Comparison of ENCODE assay signal across 22 cellular contexts in genomic region chr2:5849596-5849995, GRCh38.
DNase-seq lines count a peak whose midpoint lies in the region; ATAC-seq and TF ChIP-seq lines count a peak whose summit lies in the region.
"Had no signal": no experiment of that assay in that cellular context is flagged by ENCODE, and none has a peak within 500 bp of the region (broad histone marks: within the 10 kb centered on the region; RNA-seq: fewer than 3 reads in every experiment).

No MANE protein-coding gene starts in this region.

- ATAC-seq in body of pancreas: no peak
- no peak for ATAC-seq in Right ventricle myocardium inferior
- ATAC-seq: A549, GM12878 had no signal

- intact Hi-C loops in Caco-2 (cut with micrococcal nuclease; ENCODE audit: unreplicated experiment): loop anchor here (2.0 kb wide), 1 partner anchor 65 kb away; no protein-coding TSS in a partner anchor
- intact Hi-C loops in body of pancreas (cut with DNase I): no loop called here
- intact Hi-C loops in Right ventricle myocardium inferior (cut with DNase I): no loop called here

- peaks cover 20% of the 10 kb centered on the region for H3K9me3 Mint-ChIP-seq in Caco-2 (ENCODE audit: unreplicated experiment)

- H3K36me3 Mint-ChIP-seq in Caco-2 (ENCODE audit: insufficient read depth, unreplicated experiment): no peaks in the 10 kb centered on the region

- no peaks in the 10 kb centered on the region for H3K79me2 ChIP-seq in hepatocyte
- no peaks in the 10 kb centered on the region for H3K79me2 ChIP-seq in trophoblast cell (ENCODE audit: control insufficient read depth, insufficient read depth, low read length, poor library complexity)

- H3K4me3 ChIP-seq in Caco-2 (ENCODE audit: low read depth, low read length) (no peak overlapping the region), hepatocyte (no peak overlapping the region), trophoblast cell (ENCODE audit: low read depth, low read length) (no peak overlapping the region), body of pancreas (no peak overlapping the region)
- H3K4me3 ChIP-seq: A549, GM12878, HAP-1 had no signal

- H3K4me1 Mint-ChIP-seq in Caco-2 (ENCODE audit: low read depth, unreplicated experiment): peaks cover 6% of the 10 kb centered on the region

- no peak overlapping the region for H3K4me3 Mint-ChIP-seq in Caco-2 (ENCODE audit: unreplicated experiment)

- no peaks in the 10 kb centered on the region for H3K9me2 ChIP-seq in hepatocyte (replicated peaks; ENCODE audit: insufficient read depth)

- H3K23ac ChIP-seq in trophoblast cell (ENCODE audit: low read length): no peak overlapping the region

- H3K27ac Mint-ChIP-seq in Caco-2 (ENCODE audit: unreplicated experiment): peak overlapping the region; percentile 27

- no peaks in the 10 kb centered on the region for H4K20me1 ChIP-seq in hepatocyte (ENCODE audit: insufficient read depth, poor library complexity, severe bottlenecking)

- DNase-seq in Caco-2 (peak; percentile 37 to 47), NCI-H2227 (lab: John Stamatoyannopoulos, UW; ENCODE audit: unreplicated experiment) (peak; percentile 80), hepatocyte (ENCODE audit: low spot score) (peak; percentile 38), trophoblast cell (peak; percentile 46 to 65), body of pancreas (no peak), dermis blood vessel endothelial cell (no peak), Right ventricle myocardium inferior (ENCODE audit: missing footprints) (no peak), NCI-H1694 treated with DMSO at 0.1 percent for 48 hours (lab: John Stamatoyannopoulos, UW) (no peak)
- DNase-seq: C1 segment of cervical spinal cord, DMS 273 treated with DMSO at 0.1 percent for 48 hours, GDM1, IMR-90, Karpas-422, MM.1S, NCI-H1105, NCI-H2029, NCI-H2171, NCI-H510A, SHP77 treated with DMSO at 0.1 percent for 48 hours had no signal

- no peak overlapping the region for H3K4me2 ChIP-seq in hepatocyte
- H3K4me2 ChIP-seq in trophoblast cell (ENCODE audit: low read length): no peak overlapping the region
- H3K4me2 ChIP-seq: A549 had no signal

- TF ChIP-seq CTCF in Caco-2 (IDR thresholded peaks at IDR 0.05; ENCODE audit: insufficient read depth in 1 of 2, low read depth in 1 of 2, low read length in 1 of 2, severe bottlenecking in 1 of 2, unreplicated experiment in 1 of 2) (no peak), hepatocyte (IDR thresholded peaks at IDR 0.05; ENCODE audit: poor library complexity) (no peak), body of pancreas (IDR thresholded peaks at IDR 0.05) (no peak)

- H3K27ac ChIP-seq in hepatocyte (no peak overlapping the region), trophoblast cell (ENCODE audit: low read depth, low read length) (no peak overlapping the region), body of pancreas (no peak overlapping the region)
- H3K27ac ChIP-seq: A549 had no signal

- H3K4ac ChIP-seq in trophoblast cell (ENCODE audit: low read depth, low read length): no peak overlapping the region

- H4K8ac ChIP-seq in trophoblast cell (ENCODE audit: low read depth, low read length): no peak overlapping the region

- no peak overlapping the region for H3K18ac ChIP-seq in trophoblast cell (ENCODE audit: low read length)

- H3K27me3 Mint-ChIP-seq in Caco-2 (ENCODE audit: insufficient read depth, unreplicated experiment): no peaks in the 10 kb centered on the region

- H2BK120ac ChIP-seq in trophoblast cell (ENCODE audit: insufficient read depth, low read length, poor library complexity): no peak overlapping the region

- 65% methylated on average over 2 of the region's 2 CpGs for WGBS in hepatocyte (ENCODE audit: low lambda C conversion rate, missing lambda C conversion rate)
- WGBS in trophoblast cell (ENCODE audit: extremely low coverage, insufficient coverage, insufficient read length): no CpG with 5 or more reads among the region's 2 CpGs
- WGBS in body of pancreas, 2 donors: 42 to 48% methylated on average over 2 of the region's 2 CpGs

- H4K91ac ChIP-seq in trophoblast cell (ENCODE audit: low read depth, low read length): no peak overlapping the region

- no peak for TF ChIP-seq POLR2A in body of pancreas (IDR thresholded peaks at IDR 0.05)

- no peak overlapping the region for H2BK12ac ChIP-seq in trophoblast cell (ENCODE audit: low read length)

- CTCF ChIA-PET in Caco-2 (lab: Charles Lee): no interaction called here

- H3K27me3 ChIP-seq in Caco-2 (replicated peaks; ENCODE audit: control insufficient read depth, insufficient read depth, low read length) (no peaks in the 10 kb centered on the region), hepatocyte (no peaks in the 10 kb centered on the region), trophoblast cell (ENCODE audit: insufficient read depth, low read length) (no peaks in the 10 kb centered on the region), body of pancreas (no peaks in the 10 kb centered on the region)

- H3K9me3 ChIP-seq in Caco-2 (peaks cover 3% of the 10 kb centered on the region; the same call in 1 of the 2 replicates), hepatocyte (ENCODE audit: low read depth) (no peaks in the 10 kb centered on the region), trophoblast cell (ENCODE audit: insufficient read depth, low read depth, low read length) (no peaks in the 10 kb centered on the region), body of pancreas (no peaks in the 10 kb centered on the region)
- H3K9me3 ChIP-seq: HAP-1 had no signal

- no peak overlapping the region for H3K14ac ChIP-seq in trophoblast cell (ENCODE audit: low read length)

- peaks cover 2% of the 10 kb centered on the region for H3K79me1 ChIP-seq in trophoblast cell (ENCODE audit: low read length)

- POLR2A ChIA-PET in Caco-2 (lab: Charles Lee): no interaction called here

- no TSS peak for BruUV-seq in Caco-2 (replicated peaks; lab: Mats Ljungman, UMichigan)

- no peak overlapping the region for H2BK5ac ChIP-seq in trophoblast cell (ENCODE audit: low read depth, low read length, poor library complexity)

- H2AK5ac ChIP-seq in trophoblast cell (ENCODE audit: low read length): no peak overlapping the region

- no peak overlapping the region for H4K12ac ChIP-seq in trophoblast cell (ENCODE audit: low read depth, low read length)

- H3K9ac ChIP-seq in trophoblast cell (ENCODE audit: low read length): no peak overlapping the region

- H3K4me1 ChIP-seq in Caco-2 (peaks cover 7% of the 10 kb centered on the region; the same call in 1 of the 2 replicates), hepatocyte (ENCODE audit: insufficient read depth) (no peaks in the 10 kb centered on the region), trophoblast cell (ENCODE audit: control insufficient read depth in 1 of 2, insufficient read depth in 2 of 2, low read length in 2 of 2) (peaks cover 2 to 7% of the 10 kb centered on the region in 2 experiments), body of pancreas (no peaks in the 10 kb centered on the region)
- H3K4me1 ChIP-seq: A549, HAP-1 had no signal

- no peak overlapping the region for H2AFZ ChIP-seq in hepatocyte
- H2AFZ ChIP-seq in trophoblast cell (ENCODE audit: insufficient read depth, low read length, poor library complexity): no peak overlapping the region

- H3K36me3 ChIP-seq in Caco-2 (ENCODE audit: control insufficient read depth, insufficient read depth, low read length) (no peaks in the 10 kb centered on the region), hepatocyte (replicated peaks; ENCODE audit: insufficient read depth, low read depth) (no peaks in the 10 kb centered on the region), trophoblast cell (ENCODE audit: control insufficient read depth in 1 of 2, insufficient read depth in 2 of 2, low read length in 2 of 2) (no peaks in the 10 kb centered on the region), body of pancreas (replicated peaks in 1 of 2; ENCODE audit: insufficient read depth in 1 of 2, low read depth in 2 of 2) (no peaks in the 10 kb centered on the region)
- H3K36me3 ChIP-seq: HAP-1 had no signal

Comparison
In these comparisons a context has a peak if more than half of its experiments do, and no peak if none do; other contexts are left out.
1. DNase-seq: peak in Caco-2 (2 of 2), NCI-H2227 (single experiment), hepatocyte (single experiment) and trophoblast cell (2 of 2); none in body of pancreas (0 of 4), dermis blood vessel endothelial cell (single experiment), Right ventricle myocardium inferior (single experiment) and NCI-H1694 treated with DMSO at 0.1 percent for 48 hours (single experiment).